13 cellular contexts compared by ENCODE assay signal in genomic region chr5:149782018-149782899, GRCh38. TPM values are rescaled to one million over a fixed set of nuclear protein-coding genes. Genes with fewer than 3 reads are reported as not detected.
DNase-seq lines count a peak whose midpoint lies in the region; ATAC-seq and TF ChIP-seq lines count a peak whose summit lies in the region.
"Had no signal": no experiment of that assay in that cellular context is flagged by ENCODE, and none has a peak within 500 bp of the region (broad histone marks: within the 10 kb centered on the region; RNA-seq: fewer than 3 reads in every experiment).

No MANE protein-coding gene starts in this region.

- H3K36me3 Mint-ChIP-seq in neural crest cell (ENCODE audit: low read depth) (no peaks in the 10 kb centered on the region), endothelial cell (ENCODE audit: low read depth, unreplicated experiment) (peaks cover 4% of the 10 kb centered on the region)

- H3K27me3 Mint-ChIP-seq in neural crest cell (ENCODE audit: low read depth) (no peaks in the 10 kb centered on the region), endothelial cell (ENCODE audit: unreplicated experiment) (peaks cover 15% of the 10 kb centered on the region)

- TF ChIP-seq CTCF in fibroblast of pulmonary artery (IDR thresholded peaks at IDR 0.05; ENCODE audit: low read length, missing control alignments) = no peak
- no peak for TF ChIP-seq CTCF in neural crest cell (conservative IDR thresholded peaks at IDR 0.05)
- no peak for TF ChIP-seq CTCF in endothelial cell (IDR thresholded peaks at IDR 0.05; ENCODE audit: unreplicated experiment)

- H3K4me1 Mint-ChIP-seq in neural crest cell (peaks cover 35% of the 10 kb centered on the region), endothelial cell (ENCODE audit: unreplicated experiment) (peaks cover 26% of the 10 kb centered on the region)

- DNase-seq in Ammon's horn (ENCODE audit: low spot score) = peak; percentile 26
- DNase-seq in RPMI7951 (ENCODE audit: low read depth) = peak; percentile 16
- DNase-seq in fibroblast of pulmonary artery (ENCODE audit: low read depth) = peak; percentile 60
- no peak for DNase-seq in neural crest cell (ENCODE audit: low read depth, low spot score)
- no peak for DNase-seq in endothelial cell (ENCODE audit: low spot score)
- DNase-seq in NCI-H446 treated with DMSO at 0.1 percent for 48 hours (lab: John Stamatoyannopoulos, UW) = no peak
- DNase-seq: activated gamma-delta T cell, body of pancreas, DMS 273 treated with DMSO at 0.1 percent for 48 hours, trophoblast cell had no signal

- peak overlapping the region; percentile 87 for H3K27ac Mint-ChIP-seq in neural crest cell (ENCODE audit: unreplicated experiment)
- no peak overlapping the region for H3K27ac Mint-ChIP-seq in endothelial cell (ENCODE audit: unreplicated experiment)
- H3K27ac Mint-ChIP-seq: nephron had no signal

- H3K4me3 Mint-ChIP-seq in neural crest cell = no peak overlapping the region
- H3K4me3 Mint-ChIP-seq in endothelial cell (ENCODE audit: unreplicated experiment) = no peak overlapping the region
- H3K4me3 Mint-ChIP-seq: nephron had no signal

- H3K4me3 ChIP-seq in fibroblast of pulmonary artery (replicated peaks; ENCODE audit: low read depth, low read length) = no peak overlapping the region
- H3K4me3 ChIP-seq: body of pancreas had no signal

- ATAC-seq in GM18520 (IDR thresholded peaks at IDR 0.05; ENCODE audit: unreplicated experiment) = no peak
- no peak for ATAC-seq in HG02610 (IDR thresholded peaks at IDR 0.05; ENCODE audit: unreplicated experiment)
- ATAC-seq: body of pancreas had no signal

- H3K9me3 Mint-ChIP-seq in neural crest cell (no peaks in the 10 kb centered on the region), endothelial cell (ENCODE audit: unreplicated experiment) (no peaks in the 10 kb centered on the region)
- H3K9me3 Mint-ChIP-seq: nephron had no signal

RNA-seq across cellular contexts. Expression of gene PPARGC1B, which starts 52.1 kb away (rescaled TPM):
- total RNA-seq in RPMI7951 (2014; rRNA removed; shearing (Covaris generic)) = 0.36 and 0.49 TPM in 2 replicates
- total RNA-seq in neural crest cell = 1.5 and 2.1 TPM in 2 replicates
- total RNA-seq in endothelial cell (ENCODE audit: unreplicated experiment) = 3.7 TPM

Comparison
In these comparisons a context has a peak if more than half of its experiments do, and no peak if none do; other contexts are left out.
1. DNase-seq: peak in Ammon's horn (single experiment), RPMI7951 (single experiment) and fibroblast of pulmonary artery (single experiment); none in neural crest cell (single experiment), endothelial cell (single experiment) and NCI-H446 treated with DMSO at 0.1 percent for 48 hours (single experiment).